ENCODE assay signal across 1 cellular context in genomic region chr5:136031713-136032112, GRCh38.
TF ChIP-seq lines count a peak whose summit lies in the region.

No MANE protein-coding gene starts in this region.

TF ChIP-seq in HepG2, 621 proteins besides CTCF, POLR2A, EP300 and RAD21 (continued from another document):
- TF ChIP-seq, protein P1, sequence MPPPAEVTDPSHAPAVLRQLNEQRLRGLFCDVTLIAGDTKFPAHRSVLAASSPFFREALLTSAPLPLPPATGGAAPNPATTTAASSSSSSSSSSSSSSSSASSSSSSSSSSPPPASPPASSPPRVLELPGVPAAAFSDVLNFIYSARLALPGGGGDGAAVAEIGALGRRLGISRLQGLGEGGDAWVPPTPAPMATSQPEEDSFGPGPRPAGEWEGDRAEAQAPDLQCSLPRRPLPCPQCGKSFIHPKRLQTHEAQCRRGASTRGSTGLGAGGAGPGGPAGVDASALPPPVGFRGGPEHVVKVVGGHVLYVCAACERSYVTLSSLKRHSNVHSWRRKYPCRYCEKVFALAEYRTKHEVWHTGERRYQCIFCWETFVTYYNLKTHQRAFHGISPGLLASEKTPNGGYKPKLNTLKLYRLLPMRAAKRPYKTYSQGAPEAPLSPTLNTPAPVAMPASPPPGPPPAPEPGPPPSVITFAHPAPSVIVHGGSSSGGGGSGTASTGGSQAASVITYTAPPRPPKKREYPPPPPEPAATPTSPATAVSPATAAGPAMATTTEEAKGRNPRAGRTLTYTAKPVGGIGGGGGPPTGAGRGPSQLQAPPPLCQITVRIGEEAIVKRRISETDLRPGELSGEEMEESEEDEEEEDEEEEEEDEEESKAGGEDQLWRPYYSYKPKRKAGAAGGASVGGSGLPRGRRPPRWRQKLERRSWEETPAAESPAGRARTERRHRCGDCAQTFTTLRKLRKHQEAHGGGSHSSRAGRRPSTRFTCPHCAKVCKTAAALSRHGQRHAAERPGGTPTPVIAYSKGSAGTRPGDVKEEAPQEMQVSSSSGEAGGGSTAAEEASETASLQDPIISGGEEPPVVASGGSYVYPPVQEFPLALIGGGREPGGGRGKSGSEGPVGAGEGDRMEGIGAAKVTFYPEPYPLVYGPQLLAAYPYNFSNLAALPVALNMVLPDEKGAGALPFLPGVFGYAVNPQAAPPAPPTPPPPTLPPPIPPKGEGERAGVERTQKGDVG (CRISPR knock-in tag; IDR thresholded peaks at IDR 0.05; ENCODE audit: borderline replicate concordance): no peak
- TF ChIP-seq FOXA3 (CRISPR knock-in tag; IDR thresholded peaks at IDR 0.05) (no peak), GMEB2 (CRISPR knock-in tag; IDR thresholded peaks at IDR 0.05; ENCODE audit: low read depth) (no peak), HOXA5 (CRISPR knock-in tag; IDR thresholded peaks at IDR 0.05) (no peak), MAFK (conservative IDR thresholded peaks at IDR 0.05 in 1 of 2, IDR thresholded peaks at IDR 0.05 in 1 of 2; ENCODE audit: low read length in 2 of 2) (no peak), HIC2 (CRISPR knock-in tag; IDR thresholded peaks at IDR 0.05; ENCODE audit: low read depth) (no peak), MBD4 (IDR thresholded peaks at IDR 0.05; ENCODE audit: borderline replicate concordance, low read length) (no peak)
- TF ChIP-seq, protein P2, sequence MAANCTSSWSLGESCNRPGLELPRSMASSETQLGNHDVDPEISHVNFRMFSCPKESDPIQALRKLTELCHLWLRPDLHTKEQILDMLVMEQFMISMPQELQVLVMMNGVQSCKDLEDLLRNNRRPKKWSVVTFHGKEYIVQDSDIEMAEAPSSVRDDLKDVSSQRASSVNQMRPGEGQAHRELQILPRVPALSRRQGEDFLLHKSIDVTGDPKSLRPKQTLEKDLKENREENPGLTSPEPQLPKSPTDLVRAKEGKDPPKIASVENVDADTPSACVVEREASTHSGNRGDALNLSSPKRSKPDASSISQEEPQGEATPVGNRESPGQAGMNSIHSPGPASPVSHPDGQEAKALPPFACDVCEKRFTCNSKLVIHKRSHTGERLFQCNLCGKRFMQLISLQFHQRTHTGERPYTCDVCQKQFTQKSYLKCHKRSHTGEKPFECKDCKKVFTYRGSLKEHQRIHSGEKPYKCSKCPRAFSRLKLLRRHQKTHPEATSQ (CRISPR knock-in tag; IDR thresholded peaks at IDR 0.05; ENCODE audit: borderline replicate concordance): no peak
